19 cellular contexts compared by ENCODE assay signal in genomic region chr19:5078666-5079409, GRCh38.
A peak's percentile ranks its signal among the peaks of the same experiment; 100 is the strongest.
DNase-seq lines count a peak whose midpoint lies in the region; ATAC-seq and TF ChIP-seq lines count a peak whose summit lies in the region.
"Had no signal": no experiment of that assay in that cellular context is flagged by ENCODE, and none has a peak within 500 bp of the region (broad histone marks: within the 10 kb centered on the region; RNA-seq: fewer than 3 reads in every experiment).

No MANE protein-coding gene starts in this region.

- peak overlapping the region; percentile 78 for H3K27ac Mint-ChIP-seq in progenitor cell of endocrine pancreas
- H3K27ac Mint-ChIP-seq: activated naive CD4-positive, alpha-beta T cell treated with anti-CD3 and anti-CD28 coated beads, Interleukin-2, amount 50 U/mL, for 72 hours; T-helper 1 cell treated with Interleukin-12 subunit alpha and Interleukin-12 subunit beta and Interleukin-4 antibody, amounts not matched to agents 30 μg/mL and 1 μg/mL, for 36 hours had no signal

- TF ChIP-seq CTCF in progenitor cell of endocrine pancreas (IDR thresholded peaks at IDR 0.05; ENCODE audit: unreplicated experiment) (no peak), omental fat pad (IDR thresholded peaks at IDR 0.05) (no peak)

- no peak overlapping the region for H3K4me3 Mint-ChIP-seq in progenitor cell of endocrine pancreas (ENCODE audit: low read depth)
- H3K4me3 Mint-ChIP-seq: B cell; T-helper 1 cell treated with Interleukin-12 subunit alpha and Interleukin-12 subunit beta and Interleukin-4 antibody, amounts not matched to agents 30 μg/mL and 1 μg/mL, for 36 hours had no signal

- peaks cover 10% of the 10 kb centered on the region for H3K36me3 Mint-ChIP-seq in progenitor cell of endocrine pancreas (ENCODE audit: insufficient read depth)
- H3K36me3 Mint-ChIP-seq: activated naive CD4-positive, alpha-beta T cell treated with anti-CD3 and anti-CD28 coated beads, Interleukin-2, amount 50 U/mL, for 72 hours had no signal

- H3K9me3 Mint-ChIP-seq in progenitor cell of endocrine pancreas (ENCODE audit: low read depth) = no peaks in the 10 kb centered on the region
- H3K9me3 Mint-ChIP-seq: activated naive CD4-positive, alpha-beta T cell treated with anti-CD3 and anti-CD28 coated beads, Interleukin-2, amount 50 U/mL, for 72 hours; T-helper 1 cell treated with Interleukin-12 subunit alpha and Interleukin-12 subunit beta and Interleukin-4 antibody, amounts not matched to agents 30 μg/mL and 1 μg/mL, for 36 hours had no signal

- peak; percentile 13 for DNase-seq in NCI-H1694 treated with DMSO at 0.1 percent for 48 hours (lab: John Stamatoyannopoulos, UW)
- no peak for DNase-seq in NCI-H1694 (lab: John Stamatoyannopoulos, UW)
- peak; percentile 37 for DNase-seq in cerebellar cortex (ENCODE audit: low spot score)
- peak in 33 of 51 donors; percentile 8 to 74 (median 35) for DNase-seq in hypothalamus (lab: John Stamatoyannopoulos, UW)
- DNase-seq in progenitor cell of endocrine pancreas (ENCODE audit: low spot score, unreplicated experiment) = no peak
- no peak for DNase-seq in omental fat pad (ENCODE audit: low spot score)
- DNase-seq in NCI-H1105 (lab: John Stamatoyannopoulos, UW) = no peak
- DNase-seq: brain microvascular endothelial cell; dermis blood vessel endothelial cell; foreskin keratinocyte; NCI-H1105 treated with DMSO at 0.1 percent for 48 hours; NCI-H2171; NCI-H69; stimulated activated CD4-positive, alpha-beta T cell treated with anti-CD3 and anti-CD28 coated beads, Interleukin-4, amount 100 ng/mL, for 24 hours; stomach had no signal

- H3K27me3 Mint-ChIP-seq in progenitor cell of endocrine pancreas = no peaks in the 10 kb centered on the region
- H3K27me3 Mint-ChIP-seq: B cell had no signal

- H3K4me1 Mint-ChIP-seq in progenitor cell of endocrine pancreas (ENCODE audit: low read depth) = peaks cover 13% of the 10 kb centered on the region

- ATAC-seq in omental fat pad (ENCODE audit: low FRiP score) (no peak), HG02852 (IDR thresholded peaks at IDR 0.05; ENCODE audit: unreplicated experiment) (no peak)
- ATAC-seq: foreskin keratinocyte had no signal

Comparison
In these comparisons a context has a peak if more than half of its experiments do, and no peak if none do; other contexts are left out.
1. DNase-seq: peak in NCI-H1694 treated with DMSO at 0.1 percent for 48 hours (single experiment), cerebellar cortex (single experiment) and hypothalamus (33 of 51); none in NCI-H1694 (single experiment), progenitor cell of endocrine pancreas (single experiment), omental fat pad (single experiment) and NCI-H1105 (single experiment).